In genomic region chr2:156892449-156893335, GRCh38 we compare ENCODE assay signal across 8 cellular contexts.
DNase-seq lines count a peak whose midpoint lies in the region; ATAC-seq, FAIRE-seq and TF ChIP-seq lines count a peak whose summit lies in the region.

No MANE protein-coding gene starts in this region.

- H3K4me3 ChIP-seq in Jurkat, Clone E6-1 (ENCODE audit: low read length): no peak overlapping the region
- H3K4me3 ChIP-seq in Panc1 (ENCODE audit: low read depth in 2 of 2, low read length in 2 of 2) (peak overlapping the region; percentile 19 to 31), lower leg skin (ENCODE audit: low read depth, poor library complexity, severe bottlenecking) (no peak overlapping the region)

- ATAC-seq in Panc1: peak; percentile 83; the same call in 1 of the 2 replicates

- no peak for TF ChIP-seq POLR2A in lower leg skin (IDR thresholded peaks at IDR 0.05)

- 1 to 3% methylated on average over 15 of the region's 15 CpGs for WGBS in lower leg skin, 2 donors

- intact Hi-C loops in Panc1 (cut with micrococcal nuclease; ENCODE audit: unreplicated experiment) (loop anchor here (10.0 kb wide), 3 partner anchors 298 to 1518 kb away; partner anchors contain the start of gene NR4A2), lower leg skin (cut with DNase I; ENCODE audit: low total_unique reads) (loop anchor here (10.0 kb wide), 1 partner anchor 1518 kb away; no protein-coding TSS in a partner anchor)

- H3K9me3 ChIP-seq in Panc1 (ENCODE audit: control insufficient read depth, insufficient read depth, low read depth, low read length): no peaks in the 10 kb centered on the region

- in situ Hi-C loops in Panc1 (cut with HindIII; ENCODE audit: low pct_unique_long_range_greater_than_20kb, low sequenced_read_pairs): no loop called here

- DNase-seq in DMS114 treated with DMSO at 0.1 percent for 48 hours (lab: John Stamatoyannopoulos, UW; ENCODE audit: unreplicated experiment) (peak; percentile 5), GM20000 (ENCODE audit: low spot score) (peak; percentile 8), Panc1 (ENCODE audit: low read depth, low spot score) (peak; percentile 30), middle frontal gyrus (ENCODE audit: extremely low spot score, low spot score) (peak; percentile 18), lower leg skin (ENCODE audit: low spot score in 2 of 2) (no peak)
- peak; percentile 32 for DNase-seq in Jurkat, Clone E6-1 (ENCODE audit: low read depth, low spot score)
- no peak for DNase-seq in stimulated activated CD8-positive, alpha-beta memory T cell treated with anti-CD3 and anti-CD28 coated beads, Interleukin-4, amount 100 ng/mL, for 48 hours

- POLR2A ChIA-PET in Panc1 (lab: Charles Lee): no interaction called here

- no peaks in the 10 kb centered on the region for H3K36me3 ChIP-seq in Panc1 (ENCODE audit: control insufficient read depth, insufficient read depth, low read length)

- 0 out of 2 replicates have a peak, but pooled peaks cover 3% of the 10 kb centered on the region for H3K4me1 ChIP-seq in Panc1 (ENCODE audit: control insufficient read depth, insufficient read depth, low read length)

- BruUV-seq in Panc1 (replicated peaks; lab: Mats Ljungman, UMichigan): no TSS peak

- H3K27ac ChIP-seq in Panc1 (ENCODE audit: low read length): no peak overlapping the region

- no peaks in the 10 kb centered on the region; the same call in 1 of the 2 replicates for H3K27me3 ChIP-seq in Panc1 (ENCODE audit: control insufficient read depth, insufficient read depth, low read length)

- CTCF ChIA-PET in Panc1 (lab: Charles Lee): interaction anchor here (0.7 kb wide), 1 partner anchor 21 kb away, joined by 3 read pairs; no protein-coding TSS in a partner anchor

- TF ChIP-seq CTCF in GM20000 (IDR thresholded peaks at IDR 0.05; ENCODE audit: extremely low read depth, missing control alignments): peak; percentile 42
- peak; percentile 58 for TF ChIP-seq CTCF in Panc1 (IDR thresholded peaks at IDR 0.05)
- TF ChIP-seq CTCF in lower leg skin (IDR thresholded peaks at IDR 0.05): no peak

- peak; percentile 37 for FAIRE-seq in endometrium (lab: Jason Lieb, UNC)

Comparison
In these comparisons a context has a peak if more than half of its experiments do, and no peak if none do; other contexts are left out.
1. DNase-seq: peak in DMS114 treated with DMSO at 0.1 percent for 48 hours (single experiment), GM20000 (single experiment), Jurkat, Clone E6-1 (single experiment), Panc1 (single experiment) and middle frontal gyrus (single experiment); none in stimulated activated CD8-positive, alpha-beta memory T cell treated with anti-CD3 and anti-CD28 coated beads, Interleukin-4, amount 100 ng/mL, for 48 hours (single experiment) and lower leg skin (0 of 2).
2. CTCF ChIP-seq: peak in GM20000 (single experiment) and Panc1 (single experiment); none in lower leg skin (0 of 3).
3. H3K4me3 ChIP-seq: peak in Panc1 (2 of 2); none in Jurkat, Clone E6-1 (single experiment) and lower leg skin (single experiment).